ENCODE assay signal across 12 cellular contexts in genomic region chr6:8904754-8905153, GRCh38.
A peak's percentile ranks its signal among the peaks of the same experiment; 100 is the strongest.
DNase-seq lines count a peak whose midpoint lies in the region; ATAC-seq and TF ChIP-seq lines count a peak whose summit lies in the region.
"Had no signal": no experiment of that assay in that cellular context is flagged by ENCODE, and none has a peak within 500 bp of the region (broad histone marks: within the 10 kb centered on the region; RNA-seq: fewer than 3 reads in every experiment).

No MANE protein-coding gene starts in this region.

- H3K36me3 ChIP-seq in thyroid gland (no peaks in the 10 kb centered on the region), stomach (no peaks in the 10 kb centered on the region)
- H3K36me3 ChIP-seq: upper lobe of left lung had no signal

- no peak overlapping the region for H3K4me3 Mint-ChIP-seq in chondrocyte (ENCODE audit: unreplicated experiment)

- TF ChIP-seq POLR2A in thyroid gland (IDR thresholded peaks at IDR 0.05), result no peak
- no peak for TF ChIP-seq POLR2A in stomach (IDR thresholded peaks at IDR 0.05)

- intact Hi-C loops in thyroid gland (cut with DNase I) (no loop called here), stomach (cut with DNase I; ENCODE audit: low total_unique reads) (no loop called here)

- peaks cover 2% of the 10 kb centered on the region for H3K9me3 Mint-ChIP-seq in chondrocyte (ENCODE audit: low read depth)

- in situ Hi-C loops in KBM-7 (cut with MboI; ENCODE audit: low pct_unique_long_range_greater_than_20kb, low sequenced_read_pairs), result no loop called here

- H3K4me1 Mint-ChIP-seq in chondrocyte (ENCODE audit: low read depth), result no peaks in the 10 kb centered on the region

- no peaks in the 10 kb centered on the region for H3K36me3 Mint-ChIP-seq in chondrocyte (ENCODE audit: low read depth)

- no peaks in the 10 kb centered on the region for H3K9me3 ChIP-seq in thyroid gland
- H3K9me3 ChIP-seq in stomach, result no peaks in the 10 kb centered on the region
- H3K9me3 ChIP-seq: upper lobe of left lung had no signal

- DNase-seq in D341Med (ENCODE audit: low spot score) (peak; percentile 60), KBM-7 (peak; percentile 1), chondrocyte (ENCODE audit: low spot score) (no peak), thyroid gland (no peak), stomach (no peak)
- DNase-seq: activated CD4-positive, alpha-beta T cell treated with anti-CD3 and anti-CD28 coated beads, Interleukin-2, amount 50 U/mL, for 48 hours; foreskin melanocyte; stimulated activated CD4-positive, alpha-beta T cell treated with anti-CD3 and anti-CD28 coated beads, Interleukin-4, amount 100 ng/mL, for 4 hours; upper lobe of left lung had no signal

- H3K27ac ChIP-seq in thyroid gland, result no peak overlapping the region
- no peak overlapping the region for H3K27ac ChIP-seq in stomach
- H3K27ac ChIP-seq: upper lobe of left lung had no signal

- TF ChIP-seq EP300 in stomach (IDR thresholded peaks at IDR 0.05), result no peak

- H3K27me3 ChIP-seq in thyroid gland (no peaks in the 10 kb centered on the region), stomach (no peaks in the 10 kb centered on the region)
- H3K27me3 ChIP-seq: upper lobe of left lung had no signal

- peaks cover 3% of the 10 kb centered on the region for H3K27me3 Mint-ChIP-seq in chondrocyte (ENCODE audit: low read depth)

- ATAC-seq in GM18870 (IDR thresholded peaks at IDR 0.05; ENCODE audit: unreplicated experiment), result peak; percentile 57
- ATAC-seq in HG03432 (IDR thresholded peaks at IDR 0.05; ENCODE audit: unreplicated experiment), result no peak
- no peak for ATAC-seq in HG03460 (IDR thresholded peaks at IDR 0.05; ENCODE audit: unreplicated experiment)

- WGBS in thyroid gland, 2 donors, result 48% methylated on average over 3 of the region's 3 CpGs
- 66 to 83% (median 70%) methylated on average over 3 of the region's 3 CpGs for WGBS in stomach, 5 donors

- no peak overlapping the region for H3K27ac Mint-ChIP-seq in chondrocyte (ENCODE audit: unreplicated experiment)

- H3K4me1 ChIP-seq in thyroid gland, result no peaks in the 10 kb centered on the region
- H3K4me1 ChIP-seq in stomach, result no peaks in the 10 kb centered on the region
- H3K4me1 ChIP-seq: upper lobe of left lung had no signal

- peak; percentile 38 for TF ChIP-seq CTCF in chondrocyte (IDR thresholded peaks at IDR 0.05)
- TF ChIP-seq CTCF in thyroid gland (IDR thresholded peaks at IDR 0.05), result no peak
- no peak for TF ChIP-seq CTCF in stomach (IDR thresholded peaks at IDR 0.05)

- H3K4me3 ChIP-seq in thyroid gland (replicated peaks in 1 of 3), result no peak overlapping the region
- no peak overlapping the region for H3K4me3 ChIP-seq in stomach
- H3K4me3 ChIP-seq: upper lobe of left lung had no signal

Comparison
In these comparisons a context has a peak if more than half of its experiments do, and no peak if none do; other contexts are left out.
1. DNase-seq: peak in D341Med (single experiment) and KBM-7 (single experiment); none in chondrocyte (single experiment), thyroid gland (0 of 2) and stomach (single experiment).